1 cellular context compared by ENCODE assay signal in the genomic region with DNA sequence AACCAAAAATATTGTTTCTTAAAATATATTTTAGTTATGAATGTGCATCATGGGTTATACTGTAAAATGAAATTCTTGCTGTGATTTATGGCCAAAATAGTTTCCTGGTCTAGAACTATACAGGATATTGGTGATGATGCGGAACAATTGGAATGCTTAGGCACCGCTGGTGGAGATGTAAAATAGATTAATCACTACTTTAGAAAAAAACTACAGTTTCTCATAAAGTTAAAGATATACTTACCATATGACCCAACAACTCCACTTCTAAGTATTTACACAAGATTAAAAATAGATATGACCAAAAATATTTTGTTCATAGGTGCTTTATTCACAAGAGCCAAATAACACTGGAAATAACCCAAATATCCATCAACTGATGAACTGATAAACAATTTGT.
A peak's percentile ranks its signal among the peaks of the same experiment; 100 is the strongest.
TF ChIP-seq lines count a peak whose summit lies in the region.

No MANE protein-coding gene starts in this region.

TF ChIP-seq in SK-N-SH, 30 proteins besides CTCF, POLR2A, EP300 and RAD21 (continued from another document):
- TF ChIP-seq, protein P1, sequence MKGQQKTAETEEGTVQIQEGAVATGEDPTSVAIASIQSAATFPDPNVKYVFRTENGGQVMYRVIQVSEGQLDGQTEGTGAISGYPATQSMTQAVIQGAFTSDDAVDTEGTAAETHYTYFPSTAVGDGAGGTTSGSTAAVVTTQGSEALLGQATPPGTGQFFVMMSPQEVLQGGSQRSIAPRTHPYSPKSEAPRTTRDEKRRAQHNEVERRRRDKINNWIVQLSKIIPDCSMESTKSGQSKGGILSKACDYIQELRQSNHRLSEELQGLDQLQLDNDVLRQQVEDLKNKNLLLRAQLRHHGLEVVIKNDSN (IDR thresholded peaks at IDR 0.05; ENCODE audit: borderline replicate concordance, low read depth): no peak
- TF ChIP-seq RCOR1 (IDR thresholded peaks at IDR 0.05; ENCODE audit: low read length) (no peak), ELF1 (IDR thresholded peaks at IDR 0.05) (no peak), TAF1 (IDR thresholded peaks at IDR 0.05; ENCODE audit: borderline replicate concordance, low read depth, low read length) (no peak), EZH2phosphoT487 (IDR thresholded peaks at IDR 0.05; ENCODE audit: borderline replicate concordance, low read depth) (no peak), NRF1 (IDR thresholded peaks at IDR 0.05; ENCODE audit: low read depth, low read length) (no peak), SIN3A (IDR thresholded peaks at IDR 0.05; ENCODE audit: borderline replicate concordance, low read depth, low read length) (no peak), SMC3 (IDR thresholded peaks at IDR 0.05; ENCODE audit: low read depth, low read length) (no peak), GABPA (IDR thresholded peaks at IDR 0.05; ENCODE audit: low read depth) (no peak), TEAD4 (IDR thresholded peaks at IDR 0.05; ENCODE audit: borderline replicate concordance, insufficient read depth) (peak; percentile 81), MEF2A (IDR thresholded peaks at IDR 0.05; ENCODE audit: borderline replicate concordance, low read depth) (peak; percentile 75), NFIC (IDR thresholded peaks at IDR 0.05; ENCODE audit: borderline replicate concordance) (peak; percentile 62), YY1 (IDR thresholded peaks at IDR 0.05; ENCODE audit: low read depth) (no peak), FOSL2 (IDR thresholded peaks at IDR 0.05; ENCODE audit: borderline replicate concordance, low read depth) (peak; percentile 85; the same call in 1 of the 2 replicates), FOXM1 (IDR thresholded peaks at IDR 0.05; ENCODE audit: low read depth) (peak; percentile 61; the same call in 1 of the 2 replicates), RXRA (IDR thresholded peaks at IDR 0.05; ENCODE audit: borderline replicate concordance, low read depth) (peak; percentile 55; the same call in 1 of the 2 replicates), FOXJ3 (CRISPR knock-in tag; IDR thresholded peaks at IDR 0.05) (no peak), POLR2AphosphoS5 (IDR thresholded peaks at IDR 0.05; ENCODE audit: low read depth, low read length) (no peak), JUND (IDR thresholded peaks at IDR 0.05) (peak; percentile 82), MXI1 (IDR thresholded peaks at IDR 0.05; ENCODE audit: low read depth, low read length) (no peak), GATA2 (CRISPR knock-in tag; IDR thresholded peaks at IDR 0.05) (no peak), CHD2 (IDR thresholded peaks at IDR 0.05; ENCODE audit: low read length, partially characterized antibody) (no peak), TCF12 (IDR thresholded peaks at IDR 0.05) (peak; percentile 89)
- TF ChIP-seq, protein P2, sequence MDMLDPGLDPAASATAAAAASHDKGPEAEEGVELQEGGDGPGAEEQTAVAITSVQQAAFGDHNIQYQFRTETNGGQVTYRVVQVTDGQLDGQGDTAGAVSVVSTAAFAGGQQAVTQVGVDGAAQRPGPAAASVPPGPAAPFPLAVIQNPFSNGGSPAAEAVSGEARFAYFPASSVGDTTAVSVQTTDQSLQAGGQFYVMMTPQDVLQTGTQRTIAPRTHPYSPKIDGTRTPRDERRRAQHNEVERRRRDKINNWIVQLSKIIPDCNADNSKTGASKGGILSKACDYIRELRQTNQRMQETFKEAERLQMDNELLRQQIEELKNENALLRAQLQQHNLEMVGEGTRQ (IDR thresholded peaks at IDR 0.05; ENCODE audit: borderline replicate concordance, low read depth, low read length): no peak
- TF ChIP-seq, protein P3, sequence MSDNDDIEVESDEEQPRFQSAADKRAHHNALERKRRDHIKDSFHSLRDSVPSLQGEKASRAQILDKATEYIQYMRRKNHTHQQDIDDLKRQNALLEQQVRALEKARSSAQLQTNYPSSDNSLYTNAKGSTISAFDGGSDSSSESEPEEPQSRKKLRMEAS (IDR thresholded peaks at IDR 0.05; ENCODE audit: low read depth): no peak
- TF ChIP-seq, protein P4, sequence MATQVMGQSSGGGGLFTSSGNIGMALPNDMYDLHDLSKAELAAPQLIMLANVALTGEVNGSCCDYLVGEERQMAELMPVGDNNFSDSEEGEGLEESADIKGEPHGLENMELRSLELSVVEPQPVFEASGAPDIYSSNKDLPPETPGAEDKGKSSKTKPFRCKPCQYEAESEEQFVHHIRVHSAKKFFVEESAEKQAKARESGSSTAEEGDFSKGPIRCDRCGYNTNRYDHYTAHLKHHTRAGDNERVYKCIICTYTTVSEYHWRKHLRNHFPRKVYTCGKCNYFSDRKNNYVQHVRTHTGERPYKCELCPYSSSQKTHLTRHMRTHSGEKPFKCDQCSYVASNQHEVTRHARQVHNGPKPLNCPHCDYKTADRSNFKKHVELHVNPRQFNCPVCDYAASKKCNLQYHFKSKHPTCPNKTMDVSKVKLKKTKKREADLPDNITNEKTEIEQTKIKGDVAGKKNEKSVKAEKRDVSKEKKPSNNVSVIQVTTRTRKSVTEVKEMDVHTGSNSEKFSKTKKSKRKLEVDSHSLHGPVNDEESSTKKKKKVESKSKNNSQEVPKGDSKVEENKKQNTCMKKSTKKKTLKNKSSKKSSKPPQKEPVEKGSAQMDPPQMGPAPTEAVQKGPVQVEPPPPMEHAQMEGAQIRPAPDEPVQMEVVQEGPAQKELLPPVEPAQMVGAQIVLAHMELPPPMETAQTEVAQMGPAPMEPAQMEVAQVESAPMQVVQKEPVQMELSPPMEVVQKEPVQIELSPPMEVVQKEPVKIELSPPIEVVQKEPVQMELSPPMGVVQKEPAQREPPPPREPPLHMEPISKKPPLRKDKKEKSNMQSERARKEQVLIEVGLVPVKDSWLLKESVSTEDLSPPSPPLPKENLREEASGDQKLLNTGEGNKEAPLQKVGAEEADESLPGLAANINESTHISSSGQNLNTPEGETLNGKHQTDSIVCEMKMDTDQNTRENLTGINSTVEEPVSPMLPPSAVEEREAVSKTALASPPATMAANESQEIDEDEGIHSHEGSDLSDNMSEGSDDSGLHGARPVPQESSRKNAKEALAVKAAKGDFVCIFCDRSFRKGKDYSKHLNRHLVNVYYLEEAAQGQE (IDR thresholded peaks at IDR 0.05; ENCODE audit: low read depth, low read length): no peak
- TF ChIP-seq, protein P5, sequence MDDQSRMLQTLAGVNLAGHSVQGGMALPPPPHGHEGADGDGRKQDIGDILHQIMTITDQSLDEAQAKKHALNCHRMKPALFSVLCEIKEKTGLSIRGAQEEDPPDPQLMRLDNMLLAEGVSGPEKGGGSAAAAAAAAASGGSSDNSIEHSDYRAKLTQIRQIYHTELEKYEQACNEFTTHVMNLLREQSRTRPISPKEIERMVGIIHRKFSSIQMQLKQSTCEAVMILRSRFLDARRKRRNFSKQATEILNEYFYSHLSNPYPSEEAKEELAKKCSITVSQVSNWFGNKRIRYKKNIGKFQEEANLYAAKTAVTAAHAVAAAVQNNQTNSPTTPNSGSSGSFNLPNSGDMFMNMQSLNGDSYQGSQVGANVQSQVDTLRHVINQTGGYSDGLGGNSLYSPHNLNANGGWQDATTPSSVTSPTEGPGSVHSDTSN (IDR thresholded peaks at IDR 0.05): peak; percentile 89
- TF ChIP-seq, protein P6, sequence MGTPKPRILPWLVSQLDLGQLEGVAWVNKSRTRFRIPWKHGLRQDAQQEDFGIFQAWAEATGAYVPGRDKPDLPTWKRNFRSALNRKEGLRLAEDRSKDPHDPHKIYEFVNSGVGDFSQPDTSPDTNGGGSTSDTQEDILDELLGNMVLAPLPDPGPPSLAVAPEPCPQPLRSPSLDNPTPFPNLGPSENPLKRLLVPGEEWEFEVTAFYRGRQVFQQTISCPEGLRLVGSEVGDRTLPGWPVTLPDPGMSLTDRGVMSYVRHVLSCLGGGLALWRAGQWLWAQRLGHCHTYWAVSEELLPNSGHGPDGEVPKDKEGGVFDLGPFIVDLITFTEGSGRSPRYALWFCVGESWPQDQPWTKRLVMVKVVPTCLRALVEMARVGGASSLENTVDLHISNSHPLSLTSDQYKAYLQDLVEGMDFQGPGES (IDR thresholded peaks at IDR 0.05; ENCODE audit: low read depth, low read length): no peak
